Comparison of ENCODE assay signal across 13 cellular contexts in genomic region chr3:132232231-132232792, GRCh38.
DNase-seq lines count a peak whose midpoint lies in the region; ATAC-seq and TF ChIP-seq lines count a peak whose summit lies in the region.
"Had no signal": no experiment of that assay in that cellular context is flagged by ENCODE, and none has a peak within 500 bp of the region (broad histone marks: within the 10 kb centered on the region; RNA-seq: fewer than 3 reads in every experiment).

No MANE protein-coding gene starts in this region.

- DNase-seq in DMS53 treated with DMSO at 0.1 percent for 48 hours (lab: John Stamatoyannopoulos, UW; ENCODE audit: unreplicated experiment) (peak; percentile 2), NCI-H1105 (lab: John Stamatoyannopoulos, UW) (peak; percentile 84), fibroblast of villous mesenchyme (ENCODE audit: low read depth) (peak; percentile 26), SIG-M5 treated with dmso at 0.1 percent for 504 hours (lab: John Stamatoyannopoulos, UW; ENCODE audit: unreplicated experiment) (no peak), HuH-7 (ENCODE audit: low spot score) (no peak), HT-29 (ENCODE audit: low spot score) (no peak), Ammon's horn (ENCODE audit: low spot score) (no peak)
- DNase-seq: activated naive CD4-positive, alpha-beta T cell; CD4-positive, CD25-positive, alpha-beta regulatory T cell; NCI-H526; spleen had no signal

- TF ChIP-seq CTCF in fibroblast of villous mesenchyme (IDR thresholded peaks at IDR 0.05; ENCODE audit: insufficient read depth, low read depth, low read length) = no peak

- no peak overlapping the region for H3K4me3 ChIP-seq in fibroblast of villous mesenchyme (ENCODE audit: low read depth, low read length)
- H3K4me3 ChIP-seq: spleen, vagina had no signal

- peak; percentile 43 for ATAC-seq in GM21619 (IDR thresholded peaks at IDR 0.05; ENCODE audit: unreplicated experiment)

Comparison
In these comparisons a context has a peak if more than half of its experiments do, and no peak if none do; other contexts are left out.
1. DNase-seq: peak in DMS53 treated with DMSO at 0.1 percent for 48 hours (single experiment), NCI-H1105 (single experiment) and fibroblast of villous mesenchyme (single experiment); none in SIG-M5 treated with dmso at 0.1 percent for 504 hours (single experiment), HuH-7 (single experiment), HT-29 (single experiment) and Ammon's horn (single experiment).